23 cellular contexts compared by ENCODE assay signal in genomic region chr22:26904483-26904882, GRCh38.
DNase-seq lines count a peak whose midpoint lies in the region; ATAC-seq and TF ChIP-seq lines count a peak whose summit lies in the region.
"Had no signal": no experiment of that assay in that cellular context is flagged by ENCODE, and none has a peak within 500 bp of the region (broad histone marks: within the 10 kb centered on the region; RNA-seq: fewer than 3 reads in every experiment).

No MANE protein-coding gene starts in this region.

- no peaks in the 10 kb centered on the region for H3K36me3 ChIP-seq in endodermal cell (ENCODE audit: control insufficient read depth, insufficient read depth, low read length)

- WGBS in endodermal cell (ENCODE audit: insufficient coverage in 1 of 2, insufficient read length in 1 of 2), 2 experiments, result 53 to 75% methylated on average over 3 of the region's 3 CpGs

- H3K27me3 Mint-ChIP-seq in activated naive CD8-positive, alpha-beta T cell, result peaks cover 13% of the 10 kb centered on the region
- peaks cover 45% of the 10 kb centered on the region for H3K27me3 Mint-ChIP-seq in activated naive CD8-positive, alpha-beta T cell treated with anti-CD3 and anti-CD28 coated beads for 36 hours
- peaks cover 31% of the 10 kb centered on the region for H3K27me3 Mint-ChIP-seq in endodermal cell (ENCODE audit: insufficient read depth)
- H3K27me3 Mint-ChIP-seq in activated CD4-positive, alpha-beta T cell treated with anti-CD3 and anti-CD28 coated beads, Interleukin-2, amount 10 ng/mL, durations not matched to agents 7 days and 5 days, result peaks cover 40% of the 10 kb centered on the region

- H3K36me3 Mint-ChIP-seq in activated naive CD8-positive, alpha-beta T cell, result peaks cover 16% of the 10 kb centered on the region
- peaks cover 2% of the 10 kb centered on the region for H3K36me3 Mint-ChIP-seq in activated naive CD8-positive, alpha-beta T cell treated with anti-CD3 and anti-CD28 coated beads for 36 hours
- H3K36me3 Mint-ChIP-seq in endodermal cell (ENCODE audit: low read depth), result no peaks in the 10 kb centered on the region
- no peaks in the 10 kb centered on the region for H3K36me3 Mint-ChIP-seq in activated CD4-positive, alpha-beta T cell treated with anti-CD3 and anti-CD28 coated beads, Interleukin-2, amount 10 ng/mL, durations not matched to agents 7 days and 5 days (ENCODE audit: low read depth)
- H3K36me3 Mint-ChIP-seq: CD14-positive monocyte had no signal

- POLR2A ChIA-PET in activated CD4-positive, alpha-beta T cell treated with anti-CD3 and anti-CD28 coated beads, Interleukin-2, amount 10 ng/mL, durations not matched to agents 7 days and 5 days (lab: Charles Lee), result no interaction called here

- H3K27me3 ChIP-seq in endodermal cell (ENCODE audit: control insufficient read depth, insufficient read depth, low read length, poor library complexity, severe bottlenecking), result peaks cover 18% of the 10 kb centered on the region

- H3K9me3 Mint-ChIP-seq in activated naive CD8-positive, alpha-beta T cell (ENCODE audit: low read depth), result no peaks in the 10 kb centered on the region
- H3K9me3 Mint-ChIP-seq in activated naive CD8-positive, alpha-beta T cell treated with anti-CD3 and anti-CD28 coated beads for 36 hours, result no peaks in the 10 kb centered on the region
- H3K9me3 Mint-ChIP-seq in endodermal cell, result no peaks in the 10 kb centered on the region
- no peaks in the 10 kb centered on the region for H3K9me3 Mint-ChIP-seq in activated CD4-positive, alpha-beta T cell treated with anti-CD3 and anti-CD28 coated beads, Interleukin-2, amount 10 ng/mL, durations not matched to agents 7 days and 5 days

- no peak overlapping the region for H3K9ac ChIP-seq in endodermal cell (ENCODE audit: extremely low read depth, low read length, poor library complexity, severe bottlenecking)

- no peak overlapping the region for H3K4me3 Mint-ChIP-seq in activated naive CD8-positive, alpha-beta T cell
- no peak overlapping the region for H3K4me3 Mint-ChIP-seq in activated naive CD8-positive, alpha-beta T cell treated with anti-CD3 and anti-CD28 coated beads for 36 hours
- H3K4me3 Mint-ChIP-seq in endodermal cell, result no peak overlapping the region
- no peak overlapping the region for H3K4me3 Mint-ChIP-seq in activated CD4-positive, alpha-beta T cell treated with anti-CD3 and anti-CD28 coated beads, Interleukin-2, amount 10 ng/mL, durations not matched to agents 7 days and 5 days

- no peak for TF ChIP-seq CTCF in endodermal cell (conservative IDR thresholded peaks at IDR 0.05)

- no peaks in the 10 kb centered on the region for H3K9me3 ChIP-seq in endodermal cell (ENCODE audit: control insufficient read depth, low read length)

- H3K4me3 ChIP-seq in endodermal cell (ENCODE audit: low read length), result no peak overlapping the region

- peak overlapping the region; percentile 81 for H3K27ac Mint-ChIP-seq in activated naive CD8-positive, alpha-beta T cell
- no peak overlapping the region for H3K27ac Mint-ChIP-seq in activated naive CD8-positive, alpha-beta T cell treated with anti-CD3 and anti-CD28 coated beads for 36 hours
- no peak overlapping the region for H3K27ac Mint-ChIP-seq in endodermal cell
- H3K27ac Mint-ChIP-seq in activated CD4-positive, alpha-beta T cell treated with anti-CD3 and anti-CD28 coated beads, Interleukin-2, amount 10 ng/mL, durations not matched to agents 7 days and 5 days, result no peak overlapping the region
- H3K27ac Mint-ChIP-seq: CD14-positive monocyte had no signal

- no peak for ATAC-seq in GM21737 (IDR thresholded peaks at IDR 0.05; ENCODE audit: unreplicated experiment)
- ATAC-seq: HepG2, PC-3 had no signal

- H3K4me1 Mint-ChIP-seq in activated naive CD8-positive, alpha-beta T cell (ENCODE audit: low read depth), result peaks cover 12% of the 10 kb centered on the region
- peaks cover 10% of the 10 kb centered on the region for H3K4me1 Mint-ChIP-seq in activated naive CD8-positive, alpha-beta T cell treated with anti-CD3 and anti-CD28 coated beads for 36 hours
- H3K4me1 Mint-ChIP-seq in endodermal cell, result peaks cover 19% of the 10 kb centered on the region
- H3K4me1 Mint-ChIP-seq in activated CD4-positive, alpha-beta T cell treated with anti-CD3 and anti-CD28 coated beads, Interleukin-2, amount 10 ng/mL, durations not matched to agents 7 days and 5 days, result peaks cover 8% of the 10 kb centered on the region

- no peaks in the 10 kb centered on the region for H3K4me1 ChIP-seq in endodermal cell (ENCODE audit: control insufficient read depth, insufficient read depth, low read length)

- CTCF ChIA-PET in activated CD4-positive, alpha-beta T cell treated with anti-CD3 and anti-CD28 coated beads, Interleukin-2, amount 10 ng/mL, durations not matched to agents 7 days and 5 days (lab: Charles Lee), result interaction anchor here (0.6 kb wide), 1 partner anchor 536 kb away, joined by 6 read pairs; no protein-coding TSS in a partner anchor

- H3K27ac ChIP-seq in endodermal cell (ENCODE audit: low read depth, low read length), result no peak overlapping the region
- H3K27ac ChIP-seq: 22Rv1 had no signal

- DNase-seq in activated naive CD8-positive, alpha-beta T cell treated with anti-CD3 and anti-CD28 coated beads for 36 hours, result no peak
- DNase-seq in endodermal cell (peak; percentile 59), mesenteric fat pad (ENCODE audit: low spot score) (peak; percentile 55), NK-92 (lab: John Stamatoyannopoulos, UW; ENCODE audit: unreplicated experiment) (no peak), foreskin melanocyte (no peak)
- DNase-seq in activated CD4-positive, alpha-beta T cell treated with anti-CD3 and anti-CD28 coated beads, Interleukin-2, amount 10 ng/mL, durations not matched to agents 7 days and 5 days, result no peak
- DNase-seq: DND-41, GDM1, GOT3, KBM-7, NCI-H1105, NCI-H1694, NCI-H2081 treated with DMSO at 0.1 percent for 48 hours, NCI-H510A, NCI-H774, PC-3, RPMI8226, SIG-M5 had no signal

Comparison
In these comparisons a context has a peak if more than half of its experiments do, and no peak if none do; other contexts are left out.
1. DNase-seq: peak in endodermal cell (single experiment) and mesenteric fat pad (single experiment); none in activated naive CD8-positive, alpha-beta T cell treated with anti-CD3 and anti-CD28 coated beads for 36 hours (single experiment), NK-92 (single experiment), foreskin melanocyte (single experiment) and activated CD4-positive, alpha-beta T cell treated with anti-CD3 and anti-CD28 coated beads, Interleukin-2, amount 10 ng/mL, durations not matched to agents 7 days and 5 days (single experiment).